In genomic region chrX:13285229-13285628, GRCh38 we compare ENCODE assay signal across 1 cellular context.
TF ChIP-seq lines count a peak whose summit lies in the region.

No MANE protein-coding gene starts in this region.

TF ChIP-seq in H1, 55 proteins besides CTCF, POLR2A, EP300 and RAD21 (continued from another document):
- TF ChIP-seq CBX5 (IDR thresholded peaks at IDR 0.05; ENCODE audit: low read depth, low read length): no peak
